In the genomic region with DNA sequence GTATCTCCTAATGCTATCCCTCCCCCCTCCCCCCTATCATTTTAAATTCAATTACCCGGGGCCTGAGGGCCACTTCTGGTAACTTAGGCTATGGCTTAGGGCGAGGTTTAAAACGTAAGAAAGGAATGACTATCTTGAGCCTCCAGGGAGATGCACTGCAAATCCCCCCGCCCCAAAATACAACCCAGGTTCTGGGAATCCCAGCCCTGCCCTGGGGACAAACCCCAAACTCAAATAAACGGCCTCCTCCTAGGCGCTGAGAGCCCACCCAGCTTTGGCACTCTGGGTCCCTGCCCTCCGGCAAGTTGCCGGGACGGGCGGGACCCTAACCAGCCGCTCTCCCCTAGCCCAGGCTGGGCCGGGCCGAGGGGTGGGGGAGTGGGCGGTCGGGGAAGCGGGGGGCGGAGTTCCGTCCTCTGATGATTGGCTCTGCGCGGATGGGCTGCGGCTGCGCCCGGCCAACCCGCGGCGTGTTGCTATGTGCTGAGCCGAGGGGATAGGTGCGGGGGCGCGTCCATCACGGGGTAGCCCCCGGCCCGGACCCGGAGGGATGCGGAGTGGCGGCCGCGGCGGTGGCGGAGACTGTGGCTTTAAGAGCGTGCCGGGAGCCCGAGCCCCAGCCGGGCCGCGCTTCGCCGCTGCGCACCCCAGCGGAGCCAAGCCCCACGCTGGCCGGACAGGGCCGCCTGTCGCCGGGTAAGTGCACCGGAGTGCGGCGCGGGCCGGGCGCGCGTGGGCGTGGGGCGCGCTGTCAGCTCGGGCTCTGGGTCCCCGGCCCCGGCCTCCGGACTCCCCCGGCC, we compare ENCODE assay signal across 1 cellular context.
A peak's percentile ranks its signal among the peaks of the same experiment; 100 is the strongest.
TF ChIP-seq lines count a peak whose summit lies in the region.

YPEL2 (plus strand) TSS at position 527 of the 800 bp plus-strand sequence. CDS start 21,755 bp downstream, outside the sequence.

TF ChIP-seq in K562, 482 proteins besides CTCF, POLR2A, EP300 and RAD21 (continued from another document and continues in another):
- TF ChIP-seq YY1 (IDR thresholded peaks at IDR 0.05; ENCODE audit: borderline replicate concordance in 1 of 3, control insufficient read depth in 1 of 3, extremely low read depth in 1 of 3, insufficient read depth in 3 of 3, insufficient read length in 1 of 3, insufficient replicate concordance in 2 of 3, low read depth in 1 of 3, low read length in 2 of 3) (peak in 1 of 3 experiments; percentile 28), DPF2 (IDR thresholded peaks at IDR 0.05) (no peak), CHD2 (IDR thresholded peaks at IDR 0.05; ENCODE audit: low read depth, low read length) (peak; percentile 84), CBX3 (IDR thresholded peaks at IDR 0.05; ENCODE audit: borderline replicate concordance in 1 of 2, low read length in 2 of 2) (no peak), HNRNPLL (IDR thresholded peaks at IDR 0.05; ENCODE audit: low read depth, low read length, poor library complexity, severe bottlenecking) (no peak), ZNF12 (CRISPR knock-in tag; IDR thresholded peaks at IDR 0.05) (no peak), FOXK2 (conservative IDR thresholded peaks at IDR 0.05 in 1 of 2, IDR thresholded peaks at IDR 0.05 in 1 of 2; ENCODE audit: low read depth in 2 of 2) (peak; percentile 68 to 69; a peak in 3 of 4 replicates), KDM5B (IDR thresholded peaks at IDR 0.05; ENCODE audit: insufficient replicate concordance, low read depth, low read length) (peak; percentile 29), SP2 (IDR thresholded peaks at IDR 0.05; ENCODE audit: extremely low read depth, low read depth, low read length, poor library complexity, severe bottlenecking) (peak; percentile 77), ZNF24 (IDR thresholded peaks at IDR 0.05) (0 out of 2 replicates have a peak, but pooled peaks have one; percentile 13), ZBTB7A (IDR thresholded peaks at IDR 0.05; ENCODE audit: borderline replicate concordance, control insufficient read depth, low read depth, low read length) (peak; percentile 65; the same call in 1 of the 2 replicates), FOS (IDR thresholded peaks at IDR 0.05; ENCODE audit: extremely low read depth, insufficient read length) (peak; percentile 89), E2F5 (CRISPR knock-in tag; IDR thresholded peaks at IDR 0.05) (no peak), RFX5 (IDR thresholded peaks at IDR 0.05; ENCODE audit: low read depth, low read length) (peak; percentile 79), MCM5 (IDR thresholded peaks at IDR 0.05; ENCODE audit: low read depth) (no peak), ZNF696 (CRISPR knock-in tag; conservative IDR thresholded peaks at IDR 0.05) (no peak), FOXP1 (CRISPR knock-in tag; IDR thresholded peaks at IDR 0.05) (peak; percentile 78; the same call in 1 of the 2 replicates), ZBTB40 (IDR thresholded peaks at IDR 0.05) (no peak), ZBTB40 (CRISPR knock-in tag; IDR thresholded peaks at IDR 0.05) (no peak), NRF1 (conservative IDR thresholded peaks at IDR 0.05 in 1 of 2, IDR thresholded peaks at IDR 0.05 in 1 of 2) (peak; percentile 77 to 82), L3MBTL2 (IDR thresholded peaks at IDR 0.05) (peak; percentile 24; the same call in 1 of the 2 replicates), ESRRB (CRISPR knock-in tag; IDR thresholded peaks at IDR 0.05; ENCODE audit: borderline replicate concordance) (no peak), STAT5B (CRISPR knock-in tag; IDR thresholded peaks at IDR 0.05) (no peak), MAFF (IDR thresholded peaks at IDR 0.05; ENCODE audit: low read length) (no peak), KDM1A (IDR thresholded peaks at IDR 0.05) (peak in 1 of 2 experiments; percentile 25; a peak in 1 of 4 replicates), POLR2G (IDR thresholded peaks at IDR 0.05; ENCODE audit: low read depth, low read length) (0 out of 2 replicates have a peak, but pooled peaks have one; percentile 31), IRF1 (CRISPR knock-in tag; IDR thresholded peaks at IDR 0.05; ENCODE audit: borderline replicate concordance) (no peak), KLF13 (tag; IDR thresholded peaks at IDR 0.05; ENCODE audit: borderline replicate concordance, low read depth) (no peak)
- TF ChIP-seq, protein P1, sequence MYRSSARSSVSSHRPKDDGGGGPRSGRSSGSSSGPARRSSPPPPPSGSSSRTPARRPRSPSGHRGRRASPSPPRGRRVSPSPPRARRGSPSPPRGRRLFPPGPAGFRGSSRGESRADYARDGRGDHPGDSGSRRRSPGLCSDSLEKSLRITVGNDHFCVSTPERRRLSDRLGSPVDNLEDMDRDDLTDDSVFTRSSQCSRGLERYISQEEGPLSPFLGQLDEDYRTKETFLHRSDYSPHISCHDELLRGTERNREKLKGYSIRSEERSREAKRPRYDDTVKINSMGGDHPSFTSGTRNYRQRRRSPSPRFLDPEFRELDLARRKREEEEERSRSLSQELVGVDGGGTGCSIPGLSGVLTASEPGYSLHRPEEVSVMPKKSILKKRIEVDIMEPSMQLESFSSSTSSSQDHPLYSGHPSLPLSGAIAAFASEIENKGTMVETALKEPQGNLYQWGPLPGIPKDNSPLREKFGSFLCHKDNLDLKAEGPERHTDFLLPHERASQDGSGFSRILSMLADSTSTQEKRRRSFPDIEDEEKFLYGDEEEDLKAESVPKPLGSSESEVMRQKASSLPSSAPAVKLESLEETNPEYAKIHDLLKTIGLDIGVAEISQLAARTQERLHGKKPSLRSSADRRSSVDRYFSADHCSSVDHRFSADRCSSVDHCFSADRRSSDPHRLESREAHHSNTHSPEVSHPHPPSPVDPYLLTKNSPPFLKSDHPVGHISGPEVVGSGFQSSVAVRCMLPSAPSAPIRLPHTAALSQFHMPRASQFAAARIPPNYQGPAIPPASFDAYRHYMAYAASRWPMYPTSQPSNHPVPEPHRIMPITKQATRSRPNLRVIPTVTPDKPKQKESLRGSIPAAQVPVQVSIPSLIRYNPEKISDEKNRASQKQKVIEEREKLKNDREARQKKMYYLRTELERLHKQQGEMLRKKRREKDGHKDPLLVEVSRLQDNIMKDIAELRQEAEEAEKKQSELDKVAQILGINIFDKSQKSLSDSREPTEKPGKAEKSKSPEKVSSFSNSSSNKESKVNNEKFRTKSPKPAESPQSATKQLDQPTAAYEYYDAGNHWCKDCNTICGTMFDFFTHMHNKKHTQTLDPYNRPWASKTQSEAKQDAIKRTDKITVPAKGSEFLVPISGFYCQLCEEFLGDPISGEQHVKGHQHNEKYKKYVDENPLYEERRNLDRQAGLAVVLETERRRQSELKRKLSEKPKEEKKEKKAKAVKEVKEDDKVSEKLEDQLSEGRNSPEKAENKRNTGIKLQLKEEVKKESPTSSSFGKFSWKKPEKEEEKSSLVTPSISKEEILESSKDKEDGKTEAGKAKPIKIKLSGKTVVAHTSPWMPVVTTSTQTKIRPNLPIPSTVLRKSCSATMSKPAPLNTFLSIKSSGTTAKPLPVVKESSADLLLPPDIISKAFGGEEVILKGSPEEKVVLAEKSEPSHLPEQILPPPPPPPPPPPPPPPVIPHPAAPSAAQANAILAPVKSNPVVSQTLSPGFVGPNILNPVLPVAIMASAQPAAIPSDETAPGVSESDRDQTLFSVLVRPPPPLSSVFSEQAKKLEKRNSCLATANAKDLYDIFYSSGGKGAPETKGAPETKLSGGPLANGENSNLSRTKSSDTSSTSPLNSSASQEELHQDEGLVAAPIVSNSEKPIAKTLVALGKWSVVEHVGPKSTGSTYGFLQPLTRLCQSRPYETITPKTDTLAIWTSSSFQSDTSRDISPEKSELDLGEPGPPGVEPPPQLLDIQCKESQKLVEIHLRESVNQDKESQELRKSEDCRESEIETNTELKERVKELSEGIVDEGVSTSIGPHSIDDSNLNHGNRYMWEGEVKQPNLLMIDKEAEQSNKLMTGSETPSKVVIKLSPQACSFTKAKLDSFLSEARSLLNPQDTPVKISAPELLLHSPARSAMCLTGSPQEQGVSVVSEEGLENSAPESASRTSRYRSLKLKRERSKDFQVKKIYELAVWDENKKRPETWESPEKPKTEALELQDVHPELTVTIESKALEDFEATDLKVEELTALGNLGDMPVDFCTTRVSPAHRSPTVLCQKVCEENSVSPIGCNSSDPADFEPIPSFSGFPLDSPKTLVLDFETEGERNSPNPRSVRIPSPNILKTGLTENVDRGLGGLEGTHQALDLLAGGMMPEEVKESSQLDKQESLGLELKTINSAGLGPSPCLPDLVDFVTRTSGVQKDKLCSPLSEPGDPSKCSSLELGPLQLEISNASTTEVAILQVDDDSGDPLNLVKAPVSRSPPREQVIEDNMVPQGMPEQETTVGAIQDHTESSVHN (IDR thresholded peaks at IDR 0.05; ENCODE audit: borderline replicate concordance in 1 of 2, low read depth in 1 of 2) = no peak
- TF ChIP-seq, protein P2, sequence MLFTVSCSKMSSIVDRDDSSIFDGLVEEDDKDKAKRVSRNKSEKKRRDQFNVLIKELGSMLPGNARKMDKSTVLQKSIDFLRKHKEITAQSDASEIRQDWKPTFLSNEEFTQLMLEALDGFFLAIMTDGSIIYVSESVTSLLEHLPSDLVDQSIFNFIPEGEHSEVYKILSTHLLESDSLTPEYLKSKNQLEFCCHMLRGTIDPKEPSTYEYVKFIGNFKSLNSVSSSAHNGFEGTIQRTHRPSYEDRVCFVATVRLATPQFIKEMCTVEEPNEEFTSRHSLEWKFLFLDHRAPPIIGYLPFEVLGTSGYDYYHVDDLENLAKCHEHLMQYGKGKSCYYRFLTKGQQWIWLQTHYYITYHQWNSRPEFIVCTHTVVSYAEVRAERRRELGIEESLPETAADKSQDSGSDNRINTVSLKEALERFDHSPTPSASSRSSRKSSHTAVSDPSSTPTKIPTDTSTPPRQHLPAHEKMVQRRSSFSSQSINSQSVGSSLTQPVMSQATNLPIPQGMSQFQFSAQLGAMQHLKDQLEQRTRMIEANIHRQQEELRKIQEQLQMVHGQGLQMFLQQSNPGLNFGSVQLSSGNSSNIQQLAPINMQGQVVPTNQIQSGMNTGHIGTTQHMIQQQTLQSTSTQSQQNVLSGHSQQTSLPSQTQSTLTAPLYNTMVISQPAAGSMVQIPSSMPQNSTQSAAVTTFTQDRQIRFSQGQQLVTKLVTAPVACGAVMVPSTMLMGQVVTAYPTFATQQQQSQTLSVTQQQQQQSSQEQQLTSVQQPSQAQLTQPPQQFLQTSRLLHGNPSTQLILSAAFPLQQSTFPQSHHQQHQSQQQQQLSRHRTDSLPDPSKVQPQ (CRISPR knock-in tag; IDR thresholded peaks at IDR 0.05; ENCODE audit: borderline replicate concordance) = no peak
